Comparison of ENCODE assay signal across 11 cellular contexts in the genomic region with DNA sequence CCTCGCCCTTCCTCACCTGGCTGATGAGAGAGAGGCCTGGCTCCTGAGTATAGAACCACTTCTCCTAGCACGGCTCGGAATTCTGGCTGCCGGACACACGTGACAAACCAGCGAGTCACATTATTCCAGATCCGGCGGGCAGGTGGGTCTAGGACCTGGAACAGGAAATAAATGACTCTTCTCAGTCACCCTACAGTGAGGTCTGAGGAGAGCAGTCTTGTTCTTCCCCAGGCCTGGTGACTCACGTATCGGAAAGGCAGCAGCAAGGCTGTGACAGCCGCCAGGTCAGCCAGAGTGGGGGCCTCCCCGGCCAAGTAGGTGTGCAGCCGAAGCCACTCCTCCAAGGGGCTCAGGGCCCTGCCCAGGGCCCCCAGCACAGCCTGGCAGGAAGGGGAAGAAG. TPM values are rescaled to one million over a fixed set of nuclear protein-coding genes. Genes with fewer than 3 reads are reported as not detected.
A peak's percentile ranks its signal among the peaks of the same experiment; 100 is the strongest.
DNase-seq lines count a peak whose midpoint lies in the region; ATAC-seq and TF ChIP-seq lines count a peak whose summit lies in the region.
"Had no signal": no experiment of that assay in that cellular context is flagged by ENCODE, and none has a peak within 500 bp of the region (broad histone marks: within the 10 kb centered on the region; RNA-seq: fewer than 3 reads in every experiment).

No MANE protein-coding gene starts in this region.

- no peaks in the 10 kb centered on the region for H3K9me3 ChIP-seq in ovary

- no peak overlapping the region for H3K4me3 ChIP-seq in fibroblast of villous mesenchyme (ENCODE audit: low read depth, low read length)
- H3K4me3 ChIP-seq in ovary = no peak overlapping the region

- TF ChIP-seq EP300 in ovary (IDR thresholded peaks at IDR 0.05) = no peak

- TF ChIP-seq CTCF in natural killer cell (IDR thresholded peaks at IDR 0.05) = no peak
- TF ChIP-seq CTCF in fibroblast of villous mesenchyme (IDR thresholded peaks at IDR 0.05; ENCODE audit: insufficient read depth, low read depth, low read length) = no peak
- no peak for TF ChIP-seq CTCF in ovary (IDR thresholded peaks at IDR 0.05)

- POLR2A ChIA-PET in activated CD4-positive, alpha-beta memory T cell treated with anti-CD3 and anti-CD28 coated beads for 36 hours (lab: Charles Lee) = no interaction called here

- TF ChIP-seq POLR2A in ovary (IDR thresholded peaks at IDR 0.05) = no peak

- peak overlapping the region in 1 of 2 donors; percentile 17 for H3K27ac Mint-ChIP-seq in natural killer cell treated with Interleukin-12 subunit alpha and Interleukin-12 subunit beta and Interleukin-15 and Interleukin-18, amount 100 ng/mL, for 72 hours
- no peak overlapping the region for H3K27ac Mint-ChIP-seq in natural killer cell
- H3K27ac Mint-ChIP-seq in activated CD4-positive, alpha-beta memory T cell treated with anti-CD3 and anti-CD28 coated beads for 36 hours = peak overlapping the region; percentile 10
- H3K27ac Mint-ChIP-seq: CD8-positive, alpha-beta T cell had no signal

- peaks cover 6% of the 10 kb centered on the region for H3K36me3 Mint-ChIP-seq in natural killer cell treated with Interleukin-12 subunit alpha and Interleukin-12 subunit beta and Interleukin-15 and Interleukin-18, amount 100 ng/mL, for 72 hours
- peaks cover 7% of the 10 kb centered on the region for H3K36me3 Mint-ChIP-seq in natural killer cell
- peaks cover 29% of the 10 kb centered on the region for H3K36me3 Mint-ChIP-seq in activated CD4-positive, alpha-beta memory T cell treated with anti-CD3 and anti-CD28 coated beads for 36 hours

- intact Hi-C loops in natural killer cell (cut with micrococcal nuclease) = no loop called here
- intact Hi-C loops in activated CD4-positive, alpha-beta memory T cell treated with anti-CD3 and anti-CD28 coated beads for 36 hours (cut with micrococcal nuclease) = no loop called here
- intact Hi-C loops in ovary (cut with DNase I) = loop anchor here in 1 of 4 donors (5.0 to 10.0 kb wide), 2 partner anchors 40 to 58 kb away; partner anchors contain the start of gene CLIC1

- CTCF ChIA-PET in activated CD4-positive, alpha-beta memory T cell treated with anti-CD3 and anti-CD28 coated beads for 36 hours (lab: Charles Lee) = interaction anchor here (0.7 to 0.8 kb wide), 2 partner anchors 28 to 34 kb away, joined by 3 read pairs; no protein-coding TSS in a partner anchor

- H3K27me3 Mint-ChIP-seq in natural killer cell treated with Interleukin-12 subunit alpha and Interleukin-12 subunit beta and Interleukin-15 and Interleukin-18, amount 100 ng/mL, for 72 hours = no peaks in the 10 kb centered on the region
- no peaks in the 10 kb centered on the region for H3K27me3 Mint-ChIP-seq in natural killer cell (ENCODE audit: low read depth in 2 of 2)
- H3K27me3 Mint-ChIP-seq in activated CD4-positive, alpha-beta memory T cell treated with anti-CD3 and anti-CD28 coated beads for 36 hours = no peaks in the 10 kb centered on the region

- no peak overlapping the region for H3K27ac ChIP-seq in ovary

- peaks cover 6% of the 10 kb centered on the region for H3K4me1 ChIP-seq in ovary (ENCODE audit: insufficient read depth)

- no peak for DNase-seq in natural killer cell treated with Interleukin-12 subunit alpha and Interleukin-12 subunit beta and Interleukin-15 and Interleukin-18, amount 100 ng/mL, for 72 hours (ENCODE audit: low spot score)
- DNase-seq in natural killer cell (no peak), fibroblast of villous mesenchyme (ENCODE audit: low read depth) (peak; percentile 13), AG20443 (ENCODE audit: low spot score) (no peak), amniotic stem cell (lab: John Stamatoyannopoulos, UW) (no peak), ovary (no peak)
- peak; percentile 40 for DNase-seq in activated CD4-positive, alpha-beta memory T cell treated with anti-CD3 and anti-CD28 coated beads for 36 hours
- DNase-seq: CD8-positive, alpha-beta T cell; NCI-H1694 treated with DMSO at 0.1 percent for 48 hours had no signal

- H3K9me3 Mint-ChIP-seq in natural killer cell treated with Interleukin-12 subunit alpha and Interleukin-12 subunit beta and Interleukin-15 and Interleukin-18, amount 100 ng/mL, for 72 hours = no peaks in the 10 kb centered on the region
- H3K9me3 Mint-ChIP-seq in natural killer cell = no peaks in the 10 kb centered on the region
- no peaks in the 10 kb centered on the region for H3K9me3 Mint-ChIP-seq in activated CD4-positive, alpha-beta memory T cell treated with anti-CD3 and anti-CD28 coated beads for 36 hours
- H3K9me3 Mint-ChIP-seq: CD8-positive, alpha-beta T cell had no signal

- no peaks in the 10 kb centered on the region for H3K36me3 ChIP-seq in ovary

- ATAC-seq in natural killer cell treated with Interleukin-12 subunit alpha and Interleukin-12 subunit beta and Interleukin-15 and Interleukin-18, amount 100 ng/mL, for 72 hours = no peak
- ATAC-seq in natural killer cell (no peak), HG03565 (IDR thresholded peaks at IDR 0.05; ENCODE audit: unreplicated experiment) (no peak)
- ATAC-seq: CD8-positive, alpha-beta T cell had no signal

- H3K27me3 ChIP-seq in ovary = no peaks in the 10 kb centered on the region

- peaks cover 24 to 30% of the 10 kb centered on the region in 2 donors for H3K4me1 Mint-ChIP-seq in natural killer cell treated with Interleukin-12 subunit alpha and Interleukin-12 subunit beta and Interleukin-15 and Interleukin-18, amount 100 ng/mL, for 72 hours (ENCODE audit: low read depth in 2 of 2)
- peaks cover 28 to 34% of the 10 kb centered on the region in 2 donors for H3K4me1 Mint-ChIP-seq in natural killer cell
- H3K4me1 Mint-ChIP-seq in activated CD4-positive, alpha-beta memory T cell treated with anti-CD3 and anti-CD28 coated beads for 36 hours (ENCODE audit: low read depth) = peaks cover 40% of the 10 kb centered on the region

- WGBS in ovary, 3 donors = 84 to 90% (median 88%) methylated on average over 13 of the region's 13 CpGs

- H3K4me3 Mint-ChIP-seq in natural killer cell treated with Interleukin-12 subunit alpha and Interleukin-12 subunit beta and Interleukin-15 and Interleukin-18, amount 100 ng/mL, for 72 hours = peak overlapping the region; percentile 78
- H3K4me3 Mint-ChIP-seq in natural killer cell = no peak overlapping the region
- no peak overlapping the region for H3K4me3 Mint-ChIP-seq in activated CD4-positive, alpha-beta memory T cell treated with anti-CD3 and anti-CD28 coated beads for 36 hours
- H3K4me3 Mint-ChIP-seq: CD8-positive, alpha-beta T cell had no signal

RNA-seq across cellular contexts. Expression of gene VARS1, which starts 2.8 kb away (rescaled TPM):
- 100 to 1,000 TPM in 1 of 2 donors, 10 to 100 TPM in 1; 90.7 to 226 TPM for total RNA-seq in natural killer cell treated with Interleukin-12 subunit alpha and Interleukin-12 subunit beta and Interleukin-15 and Interleukin-18, amount 100 ng/mL, for 72 hours
- 10 to 100 TPM; 45.2 to 58.6 (median 49.2) TPM for total RNA-seq in natural killer cell
- 100 to 1,000 TPM; 141 to 153 TPM for total RNA-seq in activated CD4-positive, alpha-beta memory T cell treated with anti-CD3 and anti-CD28 coated beads for 36 hours
- 60.0 and 73.1 TPM in 2 replicates for total RNA-seq in fibroblast of villous mesenchyme
- 10 to 100 TPM; 16.0 to 73.6 (median 44.1) TPM for total RNA-seq in ovary
- polyA plus RNA-seq in ovary = 10 to 100 TPM; 21.1 to 29.8 TPM

RNA-seq across cellular contexts. Expression of gene LSM2, which starts 14.0 kb away (rescaled TPM):
- total RNA-seq in natural killer cell treated with Interleukin-12 subunit alpha and Interleukin-12 subunit beta and Interleukin-15 and Interleukin-18, amount 100 ng/mL, for 72 hours = 100 to 1,000 TPM in 1 of 2 donors, 10 to 100 TPM in 1; 94.6 to 113 TPM
- 10 to 100 TPM; 28.1 to 34.9 (median 29.2) TPM for total RNA-seq in natural killer cell
- 100 to 1,000 TPM; 142 to 143 TPM for total RNA-seq in activated CD4-positive, alpha-beta memory T cell treated with anti-CD3 and anti-CD28 coated beads for 36 hours
- total RNA-seq in fibroblast of villous mesenchyme = 21.6 and 23.7 TPM in 2 replicates
- total RNA-seq in ovary = 10 to 100 TPM; 35.9 to 58.3 (median 47.5) TPM
- 10 to 100 TPM; 51.2 to 90.7 TPM for polyA plus RNA-seq in ovary

RNA-seq across cellular contexts. Expression of gene VWA7, which starts 15.6 kb away (rescaled TPM):
- 1 to 10 TPM; 1.4 to 2.1 TPM for total RNA-seq in natural killer cell treated with Interleukin-12 subunit alpha and Interleukin-12 subunit beta and Interleukin-15 and Interleukin-18, amount 100 ng/mL, for 72 hours
- total RNA-seq in natural killer cell (1 to 10 TPM; 2.4 to 4.7 (median 3.2) TPM), fibroblast of villous mesenchyme (under 0.01 TPM in 2 replicates), ovary (10 to 100 TPM in 1 of 7 donors, 1 to 10 TPM in 5, under 1 TPM in 1; 0.48 to 25.2 (median 1.7) TPM)
- 1 to 10 TPM; 2.0 to 2.1 TPM for total RNA-seq in activated CD4-positive, alpha-beta memory T cell treated with anti-CD3 and anti-CD28 coated beads for 36 hours
- under 1 TPM; 0.18 to 0.62 TPM for polyA plus RNA-seq in ovary
- total RNA-seq: SK-MEL-5 had no signal

RNA-seq across cellular contexts. Expression of gene HSPA1L, which starts 22.3 kb away (rescaled TPM):
- 1 to 10 TPM; 1.7 to 4.1 TPM for total RNA-seq in natural killer cell treated with Interleukin-12 subunit alpha and Interleukin-12 subunit beta and Interleukin-15 and Interleukin-18, amount 100 ng/mL, for 72 hours
- total RNA-seq in natural killer cell = 1 to 10 TPM; 2.0 to 4.5 (median 3.6) TPM
- total RNA-seq in activated CD4-positive, alpha-beta memory T cell treated with anti-CD3 and anti-CD28 coated beads for 36 hours = 1 to 10 TPM; 2.0 TPM
- 0.86 and 0.97 TPM in 2 replicates for total RNA-seq in fibroblast of villous mesenchyme
- 1 to 10 TPM; 1.3 to 6.1 (median 3.9) TPM for total RNA-seq in ovary
- polyA plus RNA-seq in ovary = 1 to 10 TPM; 3.2 to 6.1 TPM

RNA-seq across cellular contexts. Expression of gene HSPA1A, which starts 22.6 kb away (rescaled TPM):
- total RNA-seq in natural killer cell treated with Interleukin-12 subunit alpha and Interleukin-12 subunit beta and Interleukin-15 and Interleukin-18, amount 100 ng/mL, for 72 hours = 100 to 1,000 TPM; 160 to 262 TPM
- 10 to 100 TPM; 24.4 to 34.6 (median 34.5) TPM for total RNA-seq in natural killer cell
- 10 to 100 TPM; 68.5 to 69.9 TPM for total RNA-seq in activated CD4-positive, alpha-beta memory T cell treated with anti-CD3 and anti-CD28 coated beads for 36 hours
- 77.0 and 132 TPM in 2 replicates for total RNA-seq in fibroblast of villous mesenchyme
- 100 to 1,000 TPM in 5 of 7 donors, 10 to 100 TPM in 2; 51.5 to 340 (median 140) TPM for total RNA-seq in ovary
- polyA plus RNA-seq in ovary = 10 to 100 TPM; 44.6 to 83.1 TPM

Comparison
In these comparisons a context has a peak if more than half of its experiments do, and no peak if none do; other contexts are left out.
1. DNase-seq: peak in activated CD4-positive, alpha-beta memory T cell treated with anti-CD3 and anti-CD28 coated beads for 36 hours (single experiment) and fibroblast of villous mesenchyme (single experiment); none in natural killer cell treated with Interleukin-12 subunit alpha and Interleukin-12 subunit beta and Interleukin-15 and Interleukin-18, amount 100 ng/mL, for 72 hours (single experiment), natural killer cell (single experiment), AG20443 (single experiment), amniotic stem cell (single experiment) and ovary (0 of 5).